ENCODE assay signal across 1 cellular context in genomic region chr17:33949100-33949499, GRCh38.
TF ChIP-seq lines count a peak whose summit lies in the region.

No MANE protein-coding gene starts in this region.

TF ChIP-seq in K562, 482 proteins besides CTCF, POLR2A, EP300 and RAD21 (continued from another document):
- TF ChIP-seq ZNF592 (IDR thresholded peaks at IDR 0.05) (peak; percentile 73), ZNF436 (CRISPR knock-in tag; IDR thresholded peaks at IDR 0.05) (no peak), ZNF274 (IDR thresholded peaks at IDR 0.05; ENCODE audit: borderline replicate concordance, low read depth, low read length) (no peak), DMBX1 (CRISPR knock-in tag; IDR thresholded peaks at IDR 0.05; ENCODE audit: borderline replicate concordance) (0 out of 2 replicates have a peak, but pooled peaks have one; percentile 40), STAG1 (CRISPR knock-in tag; IDR thresholded peaks at IDR 0.05; ENCODE audit: borderline replicate concordance) (no peak), JUND (IDR thresholded peaks at IDR 0.05; ENCODE audit: borderline replicate concordance, low read depth, low read length) (no peak), JUND (tag; IDR thresholded peaks at IDR 0.05; ENCODE audit: borderline replicate concordance, low read depth, low read length) (peak; percentile 44; the same call in 1 of the 3 replicates), CC2D1A (IDR thresholded peaks at IDR 0.05) (0 out of 2 replicates have a peak, but pooled peaks have one; percentile 31), DEAF1 (CRISPR knock-in tag; IDR thresholded peaks at IDR 0.05) (peak; percentile 76), SMC3 (conservative IDR thresholded peaks at IDR 0.05; ENCODE audit: insufficient read depth, low read depth, low read length) (peak; percentile 88)
- TF ChIP-seq, protein P1, sequence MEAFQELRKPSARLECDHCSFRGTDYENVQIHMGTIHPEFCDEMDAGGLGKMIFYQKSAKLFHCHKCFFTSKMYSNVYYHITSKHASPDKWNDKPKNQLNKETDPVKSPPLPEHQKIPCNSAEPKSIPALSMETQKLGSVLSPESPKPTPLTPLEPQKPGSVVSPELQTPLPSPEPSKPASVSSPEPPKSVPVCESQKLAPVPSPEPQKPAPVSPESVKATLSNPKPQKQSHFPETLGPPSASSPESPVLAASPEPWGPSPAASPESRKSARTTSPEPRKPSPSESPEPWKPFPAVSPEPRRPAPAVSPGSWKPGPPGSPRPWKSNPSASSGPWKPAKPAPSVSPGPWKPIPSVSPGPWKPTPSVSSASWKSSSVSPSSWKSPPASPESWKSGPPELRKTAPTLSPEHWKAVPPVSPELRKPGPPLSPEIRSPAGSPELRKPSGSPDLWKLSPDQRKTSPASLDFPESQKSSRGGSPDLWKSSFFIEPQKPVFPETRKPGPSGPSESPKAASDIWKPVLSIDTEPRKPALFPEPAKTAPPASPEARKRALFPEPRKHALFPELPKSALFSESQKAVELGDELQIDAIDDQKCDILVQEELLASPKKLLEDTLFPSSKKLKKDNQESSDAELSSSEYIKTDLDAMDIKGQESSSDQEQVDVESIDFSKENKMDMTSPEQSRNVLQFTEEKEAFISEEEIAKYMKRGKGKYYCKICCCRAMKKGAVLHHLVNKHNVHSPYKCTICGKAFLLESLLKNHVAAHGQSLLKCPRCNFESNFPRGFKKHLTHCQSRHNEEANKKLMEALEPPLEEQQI (IDR thresholded peaks at IDR 0.05) = no peak
